Comparison of ENCODE assay signal across 10 cellular contexts in the genomic region with DNA sequence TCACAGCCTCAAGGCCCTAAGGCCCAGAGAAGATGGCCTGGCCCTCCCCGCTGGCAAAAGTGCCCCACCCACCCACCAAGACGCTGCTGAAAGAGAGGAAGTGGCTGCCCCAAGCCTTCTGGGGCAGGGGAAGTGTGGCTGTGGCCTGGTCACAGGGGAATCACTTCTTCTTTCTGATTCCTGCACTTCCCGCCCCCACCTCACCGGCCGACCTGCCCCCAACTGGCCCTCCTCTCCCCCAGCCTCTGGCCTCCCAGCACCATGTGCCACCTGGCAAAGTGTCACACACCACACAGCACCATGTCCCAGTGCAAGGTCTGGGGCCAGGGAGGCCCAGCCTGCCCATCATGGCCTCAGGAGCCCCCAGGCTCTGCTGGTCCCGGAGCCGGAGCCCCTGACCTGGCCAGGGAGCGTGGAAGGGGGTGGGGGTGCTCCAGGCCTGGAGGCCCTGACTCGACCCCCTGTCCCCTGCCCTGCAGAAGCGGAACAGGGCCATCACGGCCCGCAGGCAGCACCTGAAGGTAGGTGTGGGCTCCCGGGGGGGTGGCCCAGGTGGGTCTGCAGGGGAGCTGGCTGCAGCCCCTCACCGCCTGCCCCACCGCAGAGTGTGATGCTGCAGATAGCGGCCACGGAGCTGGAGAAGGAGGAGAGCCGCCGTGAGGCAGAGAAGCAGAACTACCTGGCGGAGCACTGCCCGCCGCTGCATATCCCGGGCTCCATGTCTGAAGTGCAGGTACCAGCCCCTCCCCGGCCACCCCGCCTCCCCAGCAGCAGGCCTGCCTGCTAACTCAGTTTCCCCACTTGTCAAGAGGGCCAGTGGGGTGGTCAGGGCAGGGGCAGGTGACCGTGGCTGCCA. TPM values are rescaled to one million over a fixed set of nuclear protein-coding genes. Genes with fewer than 3 reads are reported as not detected.
A peak's percentile ranks its signal among the peaks of the same experiment; 100 is the strongest.
DNase-seq lines count a peak whose midpoint lies in the region; ATAC-seq lines count a peak whose summit lies in the region.
"Had no signal": no experiment of that assay in that cellular context is flagged by ENCODE, and none has a peak within 500 bp of the region (broad histone marks: within the 10 kb centered on the region; RNA-seq: fewer than 3 reads in every experiment).

No MANE protein-coding gene starts in this region.

- no CpG with 5 or more reads among the region's 26 CpGs for WGBS in neuronal stem cell (ENCODE audit: extremely low coverage in 2 of 2, insufficient read length in 2 of 2, insufficient replicate concordance in 1 of 2), 2 donors

- H2AFZ ChIP-seq in neuronal stem cell (ENCODE audit: low read length): no peak overlapping the region

- H3K4ac ChIP-seq in neuronal stem cell (ENCODE audit: low read length): no peak overlapping the region

- peaks cover 22 to 33% (median 28%) of the 10 kb centered on the region in 3 donors for H3K4me1 Mint-ChIP-seq in IgD-negative memory B cell
- H3K4me1 Mint-ChIP-seq in central memory CD8-positive, alpha-beta T cell: peaks cover 33% of the 10 kb centered on the region

- no peak overlapping the region for H3K27ac ChIP-seq in neuronal stem cell (replicated peaks; ENCODE audit: low read length)

- no peak overlapping the region for H2BK12ac ChIP-seq in neuronal stem cell (ENCODE audit: low read length)

- no peak overlapping the region for H3K4me3 ChIP-seq in neuronal stem cell (ENCODE audit: low read length in 2 of 2)

- peaks cover 0 to 51% (median 0%) of the 10 kb centered on the region in 3 experiments for H3K27me3 ChIP-seq in neuronal stem cell (ENCODE audit: control insufficient read depth in 3 of 3, insufficient read depth in 3 of 3, low read depth in 1 of 3, low read length in 3 of 3)

- H3K23ac ChIP-seq in neuronal stem cell (ENCODE audit: low read depth, low read length, poor library complexity): peak overlapping the region; percentile 89

- ATAC-seq in GM18498 (IDR thresholded peaks at IDR 0.05; ENCODE audit: unreplicated experiment) (peak; percentile 44), GM19324 (IDR thresholded peaks at IDR 0.05; ENCODE audit: low FRiP score, unreplicated experiment) (no peak)
- no peak for ATAC-seq in central memory CD8-positive, alpha-beta T cell (replicated peaks; ENCODE audit: extremely low read depth, poor library complexity, severe bottlenecking)

- H3K9me3 Mint-ChIP-seq in IgD-negative memory B cell: no peaks in the 10 kb centered on the region
- no peaks in the 10 kb centered on the region for H3K9me3 Mint-ChIP-seq in central memory CD8-positive, alpha-beta T cell

- no peak overlapping the region for H3K9ac ChIP-seq in neuronal stem cell (ENCODE audit: low read depth, low read length, poor library complexity)

- H3K36me3 ChIP-seq in neuronal stem cell (replicated peaks in 1 of 2; ENCODE audit: control insufficient read depth in 2 of 2, insufficient read depth in 2 of 2, low read length in 2 of 2): no peaks in the 10 kb centered on the region

- H3K4me1 ChIP-seq in neuronal stem cell (ENCODE audit: control insufficient read depth in 2 of 2, insufficient read depth in 1 of 2, low read depth in 1 of 2, low read length in 2 of 2): peaks cover 0 to 5% of the 10 kb centered on the region in 2 donors

- H3K27me3 Mint-ChIP-seq in IgD-negative memory B cell: peaks cover 4% of the 10 kb centered on the region
- no peaks in the 10 kb centered on the region for H3K27me3 Mint-ChIP-seq in central memory CD8-positive, alpha-beta T cell

- no peak for DNase-seq in central memory CD8-positive, alpha-beta T cell (ENCODE audit: low spot score in 2 of 2)
- no peak for DNase-seq in neuronal stem cell (ENCODE audit: low spot score)
- DNase-seq in HuH-7.5 (ENCODE audit: low spot score): no peak
- no peak for DNase-seq in NCI-H2171 (lab: John Stamatoyannopoulos, UW)
- DNase-seq in HuH-7 (ENCODE audit: low spot score): no peak
- DNase-seq: NCI-H510A treated with DMSO at 0.1 percent for 48 hours; stimulated activated CD4-positive, alpha-beta T cell treated with anti-CD3 and anti-CD28 coated beads, Interleukin-4, amount 100 ng/mL, for 4 hours had no signal

- H3K4me2 ChIP-seq in neuronal stem cell (ENCODE audit: insufficient read depth, low read length, poor library complexity, severe bottlenecking): no peak overlapping the region

- peak overlapping the region; percentile 48 for H2BK5ac ChIP-seq in neuronal stem cell (ENCODE audit: low read length)

- H3K27ac Mint-ChIP-seq in IgD-negative memory B cell: peak overlapping the region; percentile 64 to 95 (median 84)
- peak overlapping the region; percentile 44 for H3K27ac Mint-ChIP-seq in central memory CD8-positive, alpha-beta T cell (ENCODE audit: low read depth)

- H3K9me3 ChIP-seq in neuronal stem cell (replicated peaks in 1 of 2; ENCODE audit: control insufficient read depth in 2 of 2, insufficient read depth in 1 of 2, low read depth in 1 of 2, low read length in 2 of 2): no peaks in the 10 kb centered on the region

- peak overlapping the region; percentile 71 for H3K18ac ChIP-seq in neuronal stem cell (ENCODE audit: low read length)

- peak overlapping the region; percentile 67 for H2BK15ac ChIP-seq in neuronal stem cell (ENCODE audit: low read length)

- peak overlapping the region; percentile 43 for H4K8ac ChIP-seq in neuronal stem cell (ENCODE audit: low read depth, low read length)

- no peak overlapping the region for H4K91ac ChIP-seq in neuronal stem cell (ENCODE audit: low read depth, low read length, poor library complexity)

- no peaks in the 10 kb centered on the region for H3K79me1 ChIP-seq in neuronal stem cell (ENCODE audit: low read depth, low read length)

- H3K4me3 Mint-ChIP-seq in IgD-negative memory B cell: peak overlapping the region; percentile 30 to 93 (median 78)
- H3K4me3 Mint-ChIP-seq in central memory CD8-positive, alpha-beta T cell: no peak overlapping the region

- peak overlapping the region; percentile 91 for H2BK120ac ChIP-seq in neuronal stem cell (ENCODE audit: low read depth, low read length)

- H2AK5ac ChIP-seq in neuronal stem cell (ENCODE audit: low read depth, low read length): peak overlapping the region; percentile 99

- H3K14ac ChIP-seq in neuronal stem cell (ENCODE audit: low read length): peak overlapping the region; percentile 82

- no peaks in the 10 kb centered on the region for H3K36me3 Mint-ChIP-seq in IgD-negative memory B cell
- H3K36me3 Mint-ChIP-seq in central memory CD8-positive, alpha-beta T cell (ENCODE audit: insufficient read depth): peaks cover 2% of the 10 kb centered on the region

RNA-seq across cellular contexts. Expression of a gene that starts 1.4 kb away (rescaled TPM):
- polyA plus RNA-seq in IgD-negative memory B cell: 8.0 TPM
- polyA plus RNA-seq in neuronal stem cell (2013, experiment 1 of 2): 0.13 TPM
- not detected for polyA plus RNA-seq in neuronal stem cell (2013, experiment 2 of 2)

RNA-seq across cellular contexts. Expression of a gene that starts 5.4 kb away (rescaled TPM):
- not detected for polyA plus RNA-seq in IgD-negative memory B cell
- polyA plus RNA-seq in neuronal stem cell (2013, experiment 1 of 2): not detected
- not detected for polyA plus RNA-seq in neuronal stem cell (2013, experiment 2 of 2)

RNA-seq across cellular contexts. Expression of a gene that starts 12.7 kb away (rescaled TPM):
- 841 TPM for polyA plus RNA-seq in IgD-negative memory B cell
- polyA plus RNA-seq in neuronal stem cell (2013, experiment 1 of 2): 0.13 TPM
- polyA plus RNA-seq in neuronal stem cell (2013, experiment 2 of 2): 0.73 TPM

RNA-seq across cellular contexts. Expression of a gene that starts 51.5 kb away (rescaled TPM):
- polyA plus RNA-seq in IgD-negative memory B cell: 0.60 TPM
- polyA plus RNA-seq in neuronal stem cell (2013, experiment 1 of 2): not detected
- polyA plus RNA-seq in neuronal stem cell (2013, experiment 2 of 2): not detected
